Comparison of ENCODE assay signal across 20 cellular contexts in genomic region chr1:34759472-34760357, GRCh38. TPM values are rescaled to one million over a fixed set of nuclear protein-coding genes. Genes with fewer than 3 reads are reported as not detected.
DNase-seq lines count a peak whose midpoint lies in the region; ATAC-seq, FAIRE-seq and TF ChIP-seq lines count a peak whose summit lies in the region.
"Had no signal": no experiment of that assay in that cellular context is flagged by ENCODE, and none has a peak within 500 bp of the region (broad histone marks: within the 10 kb centered on the region; RNA-seq: fewer than 3 reads in every experiment).

GJB4 (plus strand) TSS chr1:34759740; CDS start chr1:34761255, 1,515 bp downstream.

- no peak within 1 kb of the TSS for H3K9ac ChIP-seq in H1 (replicated peaks in 1 of 4; ENCODE audit: extremely low read depth in 1 of 4, low read depth in 3 of 4, low read length in 3 of 4)

- POLR2A ChIA-PET in MCF 10A (lab: Yijun Ruan, JAX): no interaction called here
- POLR2A ChIA-PET in H1 (lab: Charles Lee; ENCODE audit: partially characterized antibody): no interaction called here

- H3K4me3 ChIP-seq in breast epithelium (no peak within 1 kb of the TSS), H1 (ENCODE audit: extremely low read depth in 1 of 4, insufficient read depth in 2 of 4, low read depth in 3 of 4, low read length in 4 of 4) (no peak within 1 kb of the TSS), left lung (no peak within 1 kb of the TSS)
- H3K4me3 ChIP-seq: sigmoid colon, SK-N-MC had no signal

- TF ChIP-seq EP300 in H1 (IDR thresholded peaks at IDR 0.05; ENCODE audit: borderline replicate concordance in 1 of 2, low read depth in 2 of 2, low read length in 2 of 2): no peak

- H3K4me1 Mint-ChIP-seq in MCF 10A (ENCODE audit: insufficient read depth, unreplicated experiment): peaks cover 21% of the 10 kb centered on the region

- TF ChIP-seq CTCF in MCF 10A (IDR thresholded peaks at IDR 0.05; ENCODE audit: unreplicated experiment) (no peak), breast epithelium (IDR thresholded peaks at IDR 0.05) (no peak), H1 (IDR thresholded peaks at IDR 0.05; ENCODE audit: control extremely low read depth in 1 of 3, insufficient read depth in 1 of 3, low read depth in 1 of 3, low read length in 3 of 3) (peak; percentile 6 to 47 (median 28); a peak in 2 of 4 replicates), left lung (IDR thresholded peaks at IDR 0.05) (no peak)

- H4K91ac ChIP-seq in H1 (replicated peaks; ENCODE audit: insufficient read length, low read length): no peak within 1 kb of the TSS

- H3K4me1 ChIP-seq in breast epithelium: no peaks in the 10 kb centered on the region
- H3K4me1 ChIP-seq in H1 (replicated peaks in 1 of 4; ENCODE audit: control insufficient read depth in 3 of 4, insufficient read depth in 4 of 4, low read length in 3 of 4): peaks cover 5 to 24% (median 11%) of the 10 kb centered on the region in 4 experiments
- no peaks in the 10 kb centered on the region for H3K4me1 ChIP-seq in left lung
- H3K4me1 ChIP-seq: sigmoid colon had no signal

- H3K18ac ChIP-seq in H1 (ENCODE audit: extremely low read depth, low read length): no peak within 1 kb of the TSS

- no peak within 1 kb of the TSS for H3K14ac ChIP-seq in H1 (ENCODE audit: insufficient read length)

- 0 out of 2 replicates have a peak within 1 kb of the TSS, but pooled peaks have one; percentile 54 for H2BK15ac ChIP-seq in H1 (ENCODE audit: low read length)

- H2BK5ac ChIP-seq in H1 (ENCODE audit: low read depth, low read length): peak within 1 kb of the TSS; percentile 80; the same call in 1 of the 2 replicates

- peak; percentile 19 for ATAC-seq in left lung
- ATAC-seq in HG03280 (IDR thresholded peaks at IDR 0.05; ENCODE audit: unreplicated experiment): no peak

- H2AK5ac ChIP-seq in H1 (ENCODE audit: low read depth, low read length): no peak within 1 kb of the TSS

- H3K9me3 ChIP-seq in breast epithelium (no peaks in the 10 kb centered on the region), H1 (ENCODE audit: insufficient read depth in 2 of 2, low read depth in 1 of 2, low read length in 1 of 2) (no peaks in the 10 kb centered on the region; a peak in 1 of 4 replicates), left lung (no peaks in the 10 kb centered on the region)
- H3K9me3 ChIP-seq: sigmoid colon had no signal

- no peak within 1 kb of the TSS for H4K5ac ChIP-seq in H1 (ENCODE audit: insufficient read length, low read depth, low read length)

- H3K23me2 ChIP-seq in H1 (ENCODE audit: low read depth, low read length): no peaks in the 10 kb centered on the region

- DNase-seq in MCF 10A (ENCODE audit: unreplicated experiment) (peak; percentile 22), breast epithelium (ENCODE audit: low spot score in 2 of 2) (no peak), H1 (ENCODE audit: low read depth in 1 of 2, low spot score in 2 of 2) (no peak), left lung (no peak), ureter (ENCODE audit: low spot score) (peak; percentile 76), RPMI8226 (no peak)
- no peak for DNase-seq in activated CD8-positive, alpha-beta memory T cell treated with anti-CD3 and anti-CD28 coated beads, Interleukin-2, amount 50 U/mL, for 48 hours
- DNase-seq: activated CD4-positive, alpha-beta T cell treated with anti-CD3 and anti-CD28 coated beads for 4 hours; activated naive CD4-positive, alpha-beta T cell treated with Interleukin-2 at 50 U/mL for 16 hours; DMS79; NCI-H748 treated with DMSO at 0.1 percent for 48 hours; sigmoid colon; stimulated activated CD4-positive, alpha-beta T cell treated with anti-CD3 and anti-CD28 coated beads, Interleukin-1b, Interleukin-23, amount 100 ng/mL, for 48 hours; T1000 had no signal

- H3K79me2 ChIP-seq in H1 (ENCODE audit: control insufficient read depth in 1 of 2, insufficient read depth in 2 of 2, low read length in 2 of 2): no peaks in the 10 kb centered on the region

- H3K4me3 Mint-ChIP-seq in MCF 10A (ENCODE audit: unreplicated experiment): no peak within 1 kb of the TSS

- H3K56ac ChIP-seq in H1 (replicated peaks; ENCODE audit: insufficient read length, low read depth, low read length): no peak within 1 kb of the TSS

- H3K36me3 ChIP-seq in breast epithelium (no peaks in the 10 kb centered on the region), H1 (ENCODE audit: control insufficient read depth in 2 of 4, insufficient read depth in 4 of 4, low read length in 3 of 4) (no peaks in the 10 kb centered on the region), left lung (no peaks in the 10 kb centered on the region)
- H3K36me3 ChIP-seq: sigmoid colon had no signal

- no peak within 1 kb of the TSS for H3K4ac ChIP-seq in H1 (replicated peaks; ENCODE audit: insufficient read length, low read depth, low read length)

- H3K36me3 Mint-ChIP-seq in MCF 10A (ENCODE audit: insufficient read depth, unreplicated experiment): no peaks in the 10 kb centered on the region

- peak within 1 kb of the TSS in 1 of 2 experiments; percentile 38; a peak in 2 of 4 replicates for H3K4me2 ChIP-seq in H1 (ENCODE audit: insufficient read depth in 1 of 2, low read depth in 2 of 2, low read length in 2 of 2)

- TF ChIP-seq POLR2A in breast epithelium (IDR thresholded peaks at IDR 0.05) (no peak), H1 (IDR thresholded peaks at IDR 0.05; ENCODE audit: control extremely low read depth in 1 of 2, low read depth in 2 of 2, low read length in 2 of 2) (no peak)

- H2AFZ ChIP-seq in H1 (ENCODE audit: low read length): peak within 1 kb of the TSS; percentile 9; the same call in 1 of the 2 replicates

- 77% methylated on average over 7 of the region's 10 CpGs; no CpG with 5 or more reads in 1 of the 2 experiments for WGBS in H1 (ENCODE audit: extremely low coverage in 1 of 2, insufficient coverage in 1 of 2, insufficient read length in 1 of 2, insufficient replicate concordance in 2 of 2, low coverage in 1 of 2, low lambda C conversion rate in 2 of 2, missing lambda C conversion rate in 1 of 2), 2 experiments

- H3K9me3 Mint-ChIP-seq in MCF 10A (ENCODE audit: unreplicated experiment): no peaks in the 10 kb centered on the region

- no peaks in the 10 kb centered on the region for H3K27me3 Mint-ChIP-seq in MCF 10A (ENCODE audit: insufficient read depth, unreplicated experiment)

- peak within 1 kb of the TSS; percentile 68; the same call in 1 of the 2 replicates for H2BK20ac ChIP-seq in H1 (ENCODE audit: low read length)

- no peaks in the 10 kb centered on the region for H4K20me1 ChIP-seq in H1 (replicated peaks in 1 of 2; ENCODE audit: control insufficient read depth in 1 of 2, insufficient read depth in 2 of 2, low read length in 2 of 2)

- no peak for FAIRE-seq in H1 (lab: Jason Lieb, UNC)
- FAIRE-seq: astrocyte, colon had no signal

- no TSS peak for BruUV-seq in MCF 10A (replicated peaks; lab: Mats Ljungman, UMichigan)

- no peak within 1 kb of the TSS for H3K23ac ChIP-seq in H1 (ENCODE audit: insufficient read length)

- H3K27ac Mint-ChIP-seq in MCF 10A (ENCODE audit: low read depth, unreplicated experiment): peak within 1 kb of the TSS; percentile 33

- intact Hi-C loops in MCF 10A (cut with micrococcal nuclease): no loop called here
- intact Hi-C loops in breast epithelium (cut with DNase I; ENCODE audit: low total_unique reads): no loop called here
- intact Hi-C loops in left lung (cut with DNase I): no loop called here

- H3K79me1 ChIP-seq in H1 (ENCODE audit: low read depth, low read length): no peaks in the 10 kb centered on the region

- peak within 1 kb of the TSS; percentile 35; the same call in 1 of the 2 replicates for H2BK12ac ChIP-seq in H1 (ENCODE audit: low read depth, low read length)

- no peaks in the 10 kb centered on the region for H3K27me3 ChIP-seq in breast epithelium
- no peaks in the 10 kb centered on the region; a peak in 1 of 7 replicates for H3K27me3 ChIP-seq in H1 (replicated peaks in 1 of 4; ENCODE audit: control insufficient read depth in 3 of 4, extremely low read depth in 1 of 4, insufficient read depth in 3 of 4, low read length in 3 of 4)
- peaks cover 0 to 5% of the 10 kb centered on the region in 2 donors for H3K27me3 ChIP-seq in left lung

- H3K27ac ChIP-seq in breast epithelium (no peak within 1 kb of the TSS), H1 (ENCODE audit: low read depth, low read length) (no peak within 1 kb of the TSS), left lung (no peak within 1 kb of the TSS)
- H3K27ac ChIP-seq: sigmoid colon, SK-N-MC had no signal

- CTCF ChIA-PET in MCF 10A (lab: Yijun Ruan, JAX): interaction anchor here (0.7 to 1.3 kb wide), 2 partner anchors 93 to 1201 kb away, joined by 4 to 6 read pairs; no protein-coding TSS in a partner anchor
- CTCF ChIA-PET in H1 (lab: Charles Lee; ENCODE audit: partially characterized antibody): interaction anchor here (0.6 to 5.9 kb wide), 12 partner anchors 9 to 553 kb away, joined by 3 to 42 read pairs (median 3); no protein-coding TSS in a partner anchor

- H4K8ac ChIP-seq in H1 (ENCODE audit: extremely low read depth, insufficient read depth, low read length): no peak within 1 kb of the TSS; the same call in 1 of the 2 replicates

- no peak within 1 kb of the TSS for H2BK120ac ChIP-seq in H1 (replicated peaks; ENCODE audit: low read depth, low read length)

- no peak for TF ChIP-seq RAD21 in H1 (IDR thresholded peaks at IDR 0.05 in 1 of 2, conservative IDR thresholded peaks at IDR 0.05 in 1 of 2; ENCODE audit: low read depth in 2 of 2, low read length in 2 of 2)

TF ChIP-seq in H1, 55 proteins besides CTCF, POLR2A, EP300 and RAD21 (continues in another document):
- no peak for TF ChIP-seq E2F6 (IDR thresholded peaks at IDR 0.05)
- no peak for TF ChIP-seq ATF3 (IDR thresholded peaks at IDR 0.05; ENCODE audit: insufficient read depth, low read depth, low read length)

RNA-seq across cellular contexts. Expression of gene GJB4, which starts in this region (rescaled TPM):
- total RNA-seq in MCF 10A (2022) (0.27 and 0.28 TPM in 2 replicates), breast epithelium (under 1 TPM in 1 of 3 donors, not detected in 2; 0.15 TPM), left lung (not detected), ureter (3.8 TPM)
- 0.11 and 0.20 TPM in 2 replicates for total RNA-seq in H1 (2021; fragmentation: NEBNext Ultra II Directional; extraction: Animal tissue kit (Norgen Biotek cat#: 25700))
- 0.36 and 0.41 TPM in 2 replicates for polyA plus RNA-seq in H1 (2011; rRNA removed)
- 0.30 TPM for polyA plus RNA-seq in H1 (2011; cell fraction: cytosol; rRNA removed)
- 0.24 TPM for polyA plus RNA-seq in H1 (2011; cell fraction: nucleus; rRNA removed)
- 0.13 to 0.45 TPM (median 0.24 TPM) in 4 replicates for polyA plus RNA-seq in H1 (2012, experiment 1 of 2)
- 0.17 TPM for polyA plus RNA-seq in H1 (2012, experiment 2 of 2)
- 0.24 TPM for polyA plus RNA-seq in H1 (2013, experiment 1 of 2)
- 0.24 TPM for polyA plus RNA-seq in H1 (2013, experiment 2 of 2)
- 0.17 and 0.57 TPM in 2 replicates for polyA minus RNA-seq in H1 (2011; rRNA and poly(A)+ RNA removed)
- not detected for polyA minus RNA-seq in H1 (2011; cell fraction: cytosol; rRNA and poly(A)+ RNA removed)
- 0.70 TPM for polyA minus RNA-seq in H1 (2011; cell fraction: nucleus; rRNA and poly(A)+ RNA removed)
- total RNA-seq: astrocyte, mesenteric fat pad, sigmoid colon had no signal
- polyA plus RNA-seq: neural cell had no signal

Comparison
In these comparisons a context has a peak if more than half of its experiments do, and no peak if none do; other contexts are left out.
1. Peak in DNase-seq in MCF 10A; RNA of the gene not detected or under 1 TPM.
2. Peak in ATAC-seq in left lung; RNA of the gene not detected or under 1 TPM.
3. CTCF ChIP-seq: peak in H1 (3 of 3); none in MCF 10A (single experiment), breast epithelium (0 of 3) and left lung (0 of 2).